Comparison of ENCODE assay signal across 17 cellular contexts in genomic region chr13:53781941-53782340, GRCh38.
DNase-seq lines count a peak whose midpoint lies in the region; ATAC-seq and TF ChIP-seq lines count a peak whose summit lies in the region.
"Had no signal": no experiment of that assay in that cellular context is flagged by ENCODE, and none has a peak within 500 bp of the region (broad histone marks: within the 10 kb centered on the region; RNA-seq: fewer than 3 reads in every experiment).

No MANE protein-coding gene starts in this region.

- H3K4me3 ChIP-seq in BE2C (ENCODE audit: low read depth, low read length) (no peak overlapping the region), osteoblast (ENCODE audit: insufficient read depth, low read length) (no peak overlapping the region), upper lobe of left lung (no peak overlapping the region)
- H3K4me3 ChIP-seq: SJCRH30, uterus had no signal

- TF ChIP-seq CTCF in BE2C (IDR thresholded peaks at IDR 0.05; ENCODE audit: low read depth, low read length) (peak; percentile 22), H9 (conservative IDR thresholded peaks at IDR 0.05) (no peak), osteoblast (IDR thresholded peaks at IDR 0.05; ENCODE audit: extremely low read depth, low read depth, low read length) (no peak), upper lobe of left lung (IDR thresholded peaks at IDR 0.05) (no peak)

- peaks cover 0 to 6% (median 5%) of the 10 kb centered on the region in 3 experiments; a peak in 2 of 7 replicates for H3K36me3 Mint-ChIP-seq in H9 (ENCODE audit: insufficient read depth in 1 of 3, low read depth in 3 of 3)
- H3K36me3 Mint-ChIP-seq: immature natural killer cell had no signal

- H2BK120ac ChIP-seq in H9 (ENCODE audit: low read depth, low read length, poor library complexity, severe bottlenecking): no peak overlapping the region

- no peaks in the 10 kb centered on the region for H3K79me1 ChIP-seq in H9 (ENCODE audit: insufficient read depth, low read depth, low read length, poor library complexity, severe bottlenecking)

- no peak overlapping the region for H3K56ac ChIP-seq in H9 (ENCODE audit: insufficient read length, low read depth, low read length)

- no peak for ATAC-seq in HG03280 (IDR thresholded peaks at IDR 0.05; ENCODE audit: unreplicated experiment)
- no peak for ATAC-seq in upper lobe of left lung (ENCODE audit: low FRiP score in 2 of 2)

- H2BK15ac ChIP-seq in H9 (ENCODE audit: low read depth, low read length): no peak overlapping the region

- no peak overlapping the region for H4K5ac ChIP-seq in H9 (ENCODE audit: insufficient read length, low read depth, low read length)

- H3K27me3 ChIP-seq in BE2C (no peaks in the 10 kb centered on the region), H9 (ENCODE audit: insufficient read depth, low read length) (no peaks in the 10 kb centered on the region), osteoblast (ENCODE audit: insufficient read depth, low read length) (no peaks in the 10 kb centered on the region), upper lobe of left lung (no peaks in the 10 kb centered on the region)
- H3K27me3 ChIP-seq: SJCRH30 had no signal

- H3K23ac ChIP-seq in H9 (ENCODE audit: insufficient read length, low read depth, low read length): no peak overlapping the region

- no peak for TF ChIP-seq POLR2A in upper lobe of left lung (IDR thresholded peaks at IDR 0.05)

- no peak for TF ChIP-seq EP300 in upper lobe of left lung (IDR thresholded peaks at IDR 0.05)

- H3K27me3 Mint-ChIP-seq in H9 (ENCODE audit: low read depth): no peaks in the 10 kb centered on the region
- H3K27me3 Mint-ChIP-seq: B cell; stimulated activated naive CD8-positive, alpha-beta T cell treated with anti-CD3 and anti-CD28 coated beads, Interleukin-15, Interleukin-2, amounts not matched to agents 100 ng/mL and 50 ng/mL, for 24 hours had no signal

- H3T11ph ChIP-seq in H9 (ENCODE audit: low read length): no peak overlapping the region

- H3K27ac ChIP-seq in H9 (ENCODE audit: insufficient read length, low read depth, low read length) (no peak overlapping the region), osteoblast (ENCODE audit: low read depth, low read length) (no peak overlapping the region), upper lobe of left lung (no peak overlapping the region)
- H3K27ac ChIP-seq: GM23248, SJCRH30, spleen, uterus had no signal

- DNase-seq in BE2C (no peak), H9 (peak; percentile 31), OCI-M1 (lab: John Stamatoyannopoulos, UW) (peak; percentile 54), left kidney (ENCODE audit: low read depth, low spot score) (peak; percentile 69), cerebellar nuclear complex (lab: John Stamatoyannopoulos, UW) (no peak), osteoblast (ENCODE audit: insufficient read length, low spot score, missing footprints) (no peak), upper lobe of left lung (no peak)
- DNase-seq: activated CD4-positive, alpha-beta T cell treated with anti-CD3 and anti-CD28 coated beads, Interleukin-2, amount 50 U/mL, for 4 hours; immature natural killer cell; spleen; uterus had no signal

- no CpG with 5 or more reads among the region's 6 CpGs for WGBS in H9 (ENCODE audit: extremely low coverage, insufficient read length, low lambda C conversion rate)
- WGBS in upper lobe of left lung, 2 donors: 16 to 20% methylated on average over 6 of the region's 6 CpGs

- H3K4me3 Mint-ChIP-seq in H9: peak overlapping the region in 1 of 2 experiments; percentile 48; a peak in 2 of 5 replicates
- H3K4me3 Mint-ChIP-seq: activated T-helper 1 cell treated with anti-CD3 and anti-CD28 coated beads, Interleukin-12 subunit alpha, Interleukin-12 subunit beta, Interleukin-2, Interleukin-4 antibody, amounts not matched to agents 30 ng/mL and 10 ng/mL and 1 ng/mL, durations not matched to agents 14 hours and 24 hours and 36 hours; B cell; stimulated activated naive CD8-positive, alpha-beta T cell treated with anti-CD3 and anti-CD28 coated beads, Interleukin-15, Interleukin-2, amounts not matched to agents 100 ng/mL and 50 ng/mL, for 24 hours had no signal

- no peaks in the 10 kb centered on the region for H3K23me2 ChIP-seq in H9 (ENCODE audit: insufficient read length, low read depth, low read length, poor library complexity, severe bottlenecking)

- H2BK5ac ChIP-seq in H9 (ENCODE audit: insufficient read length, low read length): no peak overlapping the region

- H3K36me3 ChIP-seq in BE2C (no peaks in the 10 kb centered on the region), osteoblast (ENCODE audit: insufficient read depth, low read length) (no peaks in the 10 kb centered on the region), upper lobe of left lung (no peaks in the 10 kb centered on the region)
- H3K36me3 ChIP-seq: SJCRH30, spleen, uterus had no signal

- H2BK12ac ChIP-seq in H9 (ENCODE audit: insufficient read length, low read depth, low read length): no peak overlapping the region

- H3K4me1 ChIP-seq in BE2C: no peaks in the 10 kb centered on the region
- H3K4me1 ChIP-seq in H9 (ENCODE audit: insufficient read depth, low read length): no peaks in the 10 kb centered on the region
- H3K4me1 ChIP-seq in osteoblast (ENCODE audit: insufficient read depth, low read length): no peaks in the 10 kb centered on the region
- H3K4me1 ChIP-seq in upper lobe of left lung: no peaks in the 10 kb centered on the region
- H3K4me1 ChIP-seq: SJCRH30, uterus had no signal

- H3K4me2 ChIP-seq in H9 (ENCODE audit: insufficient read depth, insufficient read length, low read length): no peak overlapping the region
- no peak overlapping the region for H3K4me2 ChIP-seq in osteoblast (ENCODE audit: insufficient read depth, low read length)

- H3K79me2 ChIP-seq in H9 (ENCODE audit: insufficient read depth, low read length) (no peaks in the 10 kb centered on the region), osteoblast (ENCODE audit: insufficient read depth, low read length) (no peaks in the 10 kb centered on the region)

- H3K9me3 Mint-ChIP-seq in H9: peaks cover 3 to 5% of the 10 kb centered on the region in 2 experiments; a peak in 3 of 5 replicates
- H3K9me3 Mint-ChIP-seq: activated T-helper 1 cell treated with anti-CD3 and anti-CD28 coated beads, Interleukin-12 subunit alpha, Interleukin-12 subunit beta, Interleukin-2, Interleukin-4 antibody, amounts not matched to agents 30 ng/mL and 10 ng/mL and 1 ng/mL, durations not matched to agents 14 hours and 24 hours and 36 hours; stimulated activated naive CD8-positive, alpha-beta T cell treated with anti-CD3 and anti-CD28 coated beads, Interleukin-15, Interleukin-2, amounts not matched to agents 100 ng/mL and 50 ng/mL, for 24 hours had no signal

- no peak overlapping the region for H4K8ac ChIP-seq in H9 (replicated peaks; ENCODE audit: insufficient read length, low read depth, low read length)

- no peak overlapping the region for H3K14ac ChIP-seq in H9 (ENCODE audit: insufficient read depth, low read length)

- no peak overlapping the region for H3K27ac Mint-ChIP-seq in H9
- H3K27ac Mint-ChIP-seq: activated T-helper 1 cell treated with anti-CD3 and anti-CD28 coated beads, Interleukin-12 subunit alpha, Interleukin-12 subunit beta, Interleukin-2, Interleukin-4 antibody, amounts not matched to agents 30 ng/mL and 10 ng/mL and 1 ng/mL, durations not matched to agents 14 hours and 24 hours and 36 hours; B cell; immature natural killer cell; stimulated activated naive CD8-positive, alpha-beta T cell treated with anti-CD3 and anti-CD28 coated beads, Interleukin-15, Interleukin-2, amounts not matched to agents 100 ng/mL and 50 ng/mL, for 24 hours had no signal

- no peak overlapping the region for H3K18ac ChIP-seq in H9 (ENCODE audit: insufficient read length, low read depth, low read length)

- H3K9ac ChIP-seq in H9 (ENCODE audit: extremely low read depth, insufficient read length, low read length): no peak overlapping the region

- H4K91ac ChIP-seq in H9 (ENCODE audit: insufficient read length, low read depth, low read length): no peak overlapping the region

- H4K20me1 ChIP-seq in H9 (ENCODE audit: control insufficient read depth, insufficient read depth, insufficient read length): no peaks in the 10 kb centered on the region
- H4K20me1 ChIP-seq in osteoblast (ENCODE audit: insufficient read depth, low read length): no peaks in the 10 kb centered on the region

- H2AFZ ChIP-seq in H9 (ENCODE audit: low read length) (no peak overlapping the region), osteoblast (ENCODE audit: low read length) (no peak overlapping the region)

- peaks cover 12 to 26% of the 10 kb centered on the region in 2 experiments for H3K4me1 Mint-ChIP-seq in H9
- H3K4me1 Mint-ChIP-seq: immature natural killer cell had no signal

- no peaks in the 10 kb centered on the region for H3K9me3 ChIP-seq in BE2C
- no peaks in the 10 kb centered on the region for H3K9me3 ChIP-seq in H9 (ENCODE audit: control insufficient read depth, low read depth, low read length)
- no peaks in the 10 kb centered on the region for H3K9me3 ChIP-seq in osteoblast (ENCODE audit: low read depth, low read length)
- no peaks in the 10 kb centered on the region for H3K9me3 ChIP-seq in upper lobe of left lung
- H3K9me3 ChIP-seq: SJCRH30, spleen, uterus had no signal

- H3K4ac ChIP-seq in H9 (ENCODE audit: low read depth, low read length): no peak overlapping the region

- no peak overlapping the region for H2BK20ac ChIP-seq in H9 (ENCODE audit: low read depth, low read length, poor library complexity, severe bottlenecking)

- H2AK5ac ChIP-seq in H9 (ENCODE audit: insufficient read length, low read length): no peak overlapping the region

Comparison
In these comparisons a context has a peak if more than half of its experiments do, and no peak if none do; other contexts are left out.
1. DNase-seq: peak in H9 (single experiment), OCI-M1 (single experiment) and left kidney (single experiment); none in BE2C (single experiment), cerebellar nuclear complex (0 of 2), osteoblast (single experiment) and upper lobe of left lung (0 of 2).